12 cellular contexts compared by ENCODE assay signal in the genomic region with DNA sequence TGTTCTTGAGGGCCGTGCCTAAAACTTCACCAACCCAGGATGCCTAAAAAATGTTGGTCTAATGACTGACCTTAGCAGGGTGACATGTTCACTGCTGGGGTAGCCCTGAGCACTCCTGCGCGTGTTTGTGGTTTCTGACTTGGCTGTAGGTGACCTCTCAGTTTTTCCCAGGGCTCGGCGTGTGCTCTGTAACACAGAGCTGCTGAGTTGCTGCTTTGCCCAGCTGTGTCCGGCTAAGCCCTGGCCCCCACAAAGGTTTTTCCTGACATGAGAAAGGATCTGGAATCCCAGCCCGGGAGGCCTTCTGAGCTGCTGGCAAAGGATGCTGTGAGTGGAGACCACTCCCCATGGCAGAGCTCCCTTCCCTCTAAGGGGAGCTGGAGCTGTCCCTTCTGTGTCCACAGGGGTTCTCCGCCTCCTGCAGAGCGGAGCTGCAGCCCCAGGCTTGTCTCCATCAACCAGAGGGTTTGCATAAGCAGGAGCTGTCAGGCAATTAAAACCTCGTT. TPM values are rescaled to one million over a fixed set of nuclear protein-coding genes. Genes with fewer than 3 reads are reported as not detected.
A peak's percentile ranks its signal among the peaks of the same experiment; 100 is the strongest.
DNase-seq lines count a peak whose midpoint lies in the region; ATAC-seq, FAIRE-seq and TF ChIP-seq lines count a peak whose summit lies in the region.
"Had no signal": no experiment of that assay in that cellular context is flagged by ENCODE, and none has a peak within 500 bp of the region (broad histone marks: within the 10 kb centered on the region; RNA-seq: fewer than 3 reads in every experiment).

No MANE protein-coding gene starts in this region.

- intact Hi-C loops in endothelial cell of umbilical vein (cut with micrococcal nuclease) (loop anchor here (1.0 kb wide), 2 partner anchors 48 to 51 kb away; no protein-coding TSS in a partner anchor), right lobe of liver (cut with DNase I) (no loop called here), upper lobe of right lung (cut with DNase I) (no loop called here)

- H3K4me2 ChIP-seq in endothelial cell of umbilical vein (ENCODE audit: insufficient read depth, low read length): peak overlapping the region; percentile 72

- dilution Hi-C loops in endothelial cell of umbilical vein (cut with MboI; ENCODE audit: extremely low pct_ligation_motif_present, low sequenced_read_pairs): no loop called here

- peaks cover 100% of the 10 kb centered on the region for H3K4me1 ChIP-seq in endothelial cell of umbilical vein (ENCODE audit: control insufficient read depth, extremely low read depth, insufficient read depth, low read length)
- H3K4me1 ChIP-seq in right lobe of liver: peaks cover 0 to 4% (median 0%) of the 10 kb centered on the region in 4 donors
- H3K4me1 ChIP-seq in upper lobe of right lung: peaks cover 42% of the 10 kb centered on the region

- peaks cover 0 to 10% of the 10 kb centered on the region in 2 experiments for H3K36me3 ChIP-seq in endothelial cell of umbilical vein (ENCODE audit: control insufficient read depth in 2 of 2, extremely low read depth in 1 of 2, insufficient read depth in 2 of 2, low read length in 2 of 2)
- no peaks in the 10 kb centered on the region for H3K36me3 ChIP-seq in right lobe of liver
- H3K36me3 ChIP-seq in upper lobe of right lung: no peaks in the 10 kb centered on the region

- H3K27ac ChIP-seq in endothelial cell of umbilical vein (ENCODE audit: insufficient read depth, low read depth, low read length) (peak overlapping the region; percentile 92), right lobe of liver (no peak overlapping the region), upper lobe of right lung (peak overlapping the region; percentile 14)
- H3K27ac ChIP-seq: 22Rv1 had no signal

- CTCF ChIA-PET in endothelial cell of umbilical vein (lab: Charles Lee): interaction anchor here (1.0 to 2.7 kb wide), 9 partner anchors 11 to 56 kb away, joined by 3 to 17 read pairs (median 5); no protein-coding TSS in a partner anchor

- peaks cover 6% of the 10 kb centered on the region for H4K20me1 ChIP-seq in endothelial cell of umbilical vein (replicated peaks; ENCODE audit: control insufficient read depth, extremely low read depth, insufficient read depth, low read length)

- POLR2A ChIA-PET in endothelial cell of umbilical vein (lab: Charles Lee): interaction anchor here (0.7 to 1.3 kb wide), 2 partner anchors 37 to 85 kb away, joined by 4 read pairs; no protein-coding TSS in a partner anchor

- no peak for TF ChIP-seq POLR2A in endothelial cell of umbilical vein (IDR thresholded peaks at IDR 0.05; ENCODE audit: low read depth, low read length)
- no peak for TF ChIP-seq POLR2A in right lobe of liver (IDR thresholded peaks at IDR 0.05)

- 61% methylated on average over 5 of the region's 10 CpGs for WGBS in right lobe of liver (ENCODE audit: insufficient coverage, low coverage, low lambda C conversion rate, missing lambda C conversion rate)

- no peak overlapping the region for H2AFZ ChIP-seq in endothelial cell of umbilical vein (ENCODE audit: low read depth, low read length)

- H3K4me3 ChIP-seq in endothelial cell of umbilical vein (replicated peaks in 1 of 3; ENCODE audit: insufficient read depth in 1 of 3, low read depth in 1 of 3, low read length in 3 of 3): no peak overlapping the region
- no peak overlapping the region for H3K4me3 ChIP-seq in right lobe of liver
- H3K4me3 ChIP-seq in upper lobe of right lung: no peak overlapping the region

- H3K9me3 ChIP-seq in endothelial cell of umbilical vein (replicated peaks; ENCODE audit: control insufficient read depth, insufficient read depth, low read length) (no peaks in the 10 kb centered on the region), right lobe of liver (no peaks in the 10 kb centered on the region), upper lobe of right lung (no peaks in the 10 kb centered on the region)

- no TSS peak for BruUV-seq in endothelial cell of umbilical vein (replicated peaks; lab: Mats Ljungman, UMichigan)

- peak; percentile 25 for DNase-seq in DMS 273 (lab: John Stamatoyannopoulos, UW; ENCODE audit: unreplicated experiment)
- no peak for DNase-seq in DMS 273 treated with DMSO at 0.1 percent for 48 hours (lab: John Stamatoyannopoulos, UW)
- peak; percentile 88 for DNase-seq in endothelial cell of umbilical vein (ENCODE audit: low read depth, low spot score)
- no peak for DNase-seq in right lobe of liver
- no peak for DNase-seq in upper lobe of right lung
- DNase-seq in SW480 (ENCODE audit: low spot score): no peak
- no peak for DNase-seq in activated CD8-positive, alpha-beta memory T cell treated with anti-CD3 and anti-CD28 coated beads, Interleukin-2, amount 50 U/mL, for 4 hours
- DNase-seq: naive thymus-derived CD8-positive, alpha-beta T cell; NCI-H187 treated with DMSO at 0.1 percent for 48 hours; T-cell had no signal

- peaks cover 100% of the 10 kb centered on the region for H3K79me2 ChIP-seq in endothelial cell of umbilical vein (ENCODE audit: control insufficient read depth, insufficient read depth, low read length)

- no peak for TF ChIP-seq CTCF in endothelial cell of umbilical vein (IDR thresholded peaks at IDR 0.05; ENCODE audit: extremely low read depth in 1 of 2, insufficient read depth in 1 of 2, low read depth in 1 of 2, low read length in 2 of 2)
- TF ChIP-seq CTCF in right lobe of liver (IDR thresholded peaks at IDR 0.05): no peak
- no peak for TF ChIP-seq CTCF in upper lobe of right lung (IDR thresholded peaks at IDR 0.05)

- H3K27me3 ChIP-seq in endothelial cell of umbilical vein (ENCODE audit: control insufficient read depth in 2 of 2, insufficient read depth in 2 of 2, low read length in 2 of 2) (no peaks in the 10 kb centered on the region), right lobe of liver (no peaks in the 10 kb centered on the region), upper lobe of right lung (no peaks in the 10 kb centered on the region)

- peak overlapping the region; percentile 60 for H3K9ac ChIP-seq in endothelial cell of umbilical vein (replicated peaks; ENCODE audit: extremely low read depth, insufficient read depth, low read length)

- FAIRE-seq in endothelial cell of umbilical vein (lab: Jason Lieb, UNC): no peak

- peaks cover 4% of the 10 kb centered on the region for H3K9me1 ChIP-seq in endothelial cell of umbilical vein (replicated peaks; ENCODE audit: control insufficient read depth, extremely low read depth, insufficient read depth, low read length)

- ATAC-seq in right lobe of liver: peak; percentile 28 to 62 (median 41)
- ATAC-seq in upper lobe of right lung: peak; percentile 49
- ATAC-seq in GM18909 (IDR thresholded peaks at IDR 0.05; ENCODE audit: poor library complexity, unreplicated experiment): no peak
- ATAC-seq: naive thymus-derived CD8-positive, alpha-beta T cell; T-cell had no signal

TF ChIP-seq in endothelial cell of umbilical vein, 7 proteins besides CTCF, POLR2A, EP300 and RAD21:
- TF ChIP-seq MYC (IDR thresholded peaks at IDR 0.05; ENCODE audit: low read depth, low read length) (no peak), POLR2AphosphoS5 (IDR thresholded peaks at IDR 0.05; ENCODE audit: insufficient read depth, low read depth, low read length) (peak; percentile 58)
- TF ChIP-seq, protein P1, sequence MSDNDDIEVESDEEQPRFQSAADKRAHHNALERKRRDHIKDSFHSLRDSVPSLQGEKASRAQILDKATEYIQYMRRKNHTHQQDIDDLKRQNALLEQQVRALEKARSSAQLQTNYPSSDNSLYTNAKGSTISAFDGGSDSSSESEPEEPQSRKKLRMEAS (IDR thresholded peaks at IDR 0.05; ENCODE audit: insufficient read depth, insufficient read length): no peak

RNA-seq across cellular contexts. Expression of a gene that starts 52.7 kb away (rescaled TPM):
- total RNA-seq in endothelial cell of umbilical vein (649 and 675 TPM in 2 replicates), right lobe of liver (10 to 100 TPM in 4 of 6 experiments, 1 to 10 TPM in 2; 4.2 to 30.5 (median 16.7) TPM), upper lobe of right lung (158 TPM)
- polyA plus RNA-seq in endothelial cell of umbilical vein: 422 and 462 TPM in 2 replicates
- 397 and 400 TPM in 2 replicates for polyA plus RNA-seq in endothelial cell of umbilical vein (2011; cell fraction: cytosol; rRNA removed)
- polyA plus RNA-seq in endothelial cell of umbilical vein (2011; cell fraction: nucleus; rRNA removed): 406 and 467 TPM in 2 replicates
- 369 and 389 TPM in 2 replicates for polyA plus RNA-seq in endothelial cell of umbilical vein (2012)
- polyA minus RNA-seq in endothelial cell of umbilical vein: 1,644 and 1,810 TPM in 2 replicates
- polyA minus RNA-seq in endothelial cell of umbilical vein (2011; cell fraction: cytosol; rRNA and poly(A)+ RNA removed): 271 TPM
- 1,549 and 1,599 TPM in 2 replicates for polyA minus RNA-seq in endothelial cell of umbilical vein (2011; cell fraction: nucleus; rRNA and poly(A)+ RNA removed)

Comparison
In these comparisons a context has a peak if more than half of its experiments do, and no peak if none do; other contexts are left out.
1. DNase-seq: peak in DMS 273 (single experiment) and endothelial cell of umbilical vein (single experiment); none in DMS 273 treated with DMSO at 0.1 percent for 48 hours (single experiment), right lobe of liver (0 of 3), upper lobe of right lung (single experiment), SW480 (single experiment) and activated CD8-positive, alpha-beta memory T cell treated with anti-CD3 and anti-CD28 coated beads, Interleukin-2, amount 50 U/mL, for 4 hours (single experiment).
2. H3K27ac ChIP-seq: peak in endothelial cell of umbilical vein (single experiment) and upper lobe of right lung (single experiment); none in right lobe of liver (0 of 3).